In the genomic region with DNA sequence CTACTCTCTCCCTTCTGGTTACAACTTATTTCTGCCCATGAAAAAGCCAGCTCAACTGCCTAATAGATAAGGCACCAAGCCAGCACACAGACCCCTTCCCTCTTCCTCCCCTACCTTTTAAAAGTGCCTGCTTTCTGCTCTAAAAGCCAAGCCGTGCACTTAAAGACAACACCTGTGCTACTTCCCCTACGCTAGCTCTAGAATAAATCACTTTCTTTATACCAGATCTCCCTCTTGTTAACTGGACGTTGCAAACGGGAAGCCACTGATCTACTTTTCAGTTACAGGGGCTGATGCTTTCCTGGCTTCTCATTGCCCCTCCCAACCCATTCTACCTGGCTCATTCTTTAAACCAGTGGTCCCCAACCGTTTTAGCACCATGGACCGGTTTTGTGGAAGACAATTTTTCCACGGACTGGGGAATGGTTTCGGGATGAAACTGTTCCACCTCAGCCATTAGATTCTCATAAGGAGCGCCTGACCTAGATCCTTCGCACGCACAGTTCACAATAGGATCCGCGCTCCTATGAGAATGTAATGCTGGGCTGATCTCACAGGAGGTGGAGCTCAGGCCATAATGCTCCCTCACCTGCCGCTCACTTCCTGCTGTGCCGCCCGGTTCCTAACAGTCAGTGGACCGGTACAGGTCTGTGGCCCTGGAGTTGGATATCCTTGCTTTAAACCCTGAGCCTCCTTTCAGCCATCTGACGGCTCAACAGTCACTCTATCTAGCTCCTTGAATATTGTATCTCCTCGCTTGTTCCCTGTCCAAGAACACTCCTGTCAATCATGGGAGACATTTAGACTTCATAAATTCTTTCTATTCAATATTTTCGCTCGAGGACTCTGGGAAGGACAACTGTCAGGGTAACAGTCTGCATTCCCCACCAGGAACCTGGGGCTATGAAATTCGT, we compare ENCODE assay signal across 7 cellular contexts. TPM values are rescaled to one million over a fixed set of nuclear protein-coding genes. Genes with fewer than 3 reads are reported as not detected.
DNase-seq lines count a peak whose midpoint lies in the region; ATAC-seq lines count a peak whose summit lies in the region.

No MANE protein-coding gene starts in this region.

- H3K27me3 Mint-ChIP-seq in activated naive CD8-positive, alpha-beta T cell treated with anti-CD3 and anti-CD28 coated beads, Interleukin-2, amount 50 U/mL, for 24 hours: peaks cover 5% of the 10 kb centered on the region

- H3K4me1 ChIP-seq in right cardiac atrium (ENCODE audit: control insufficient read depth, insufficient read depth, low read length) (peaks cover 7% of the 10 kb centered on the region), rectal smooth muscle tissue (ENCODE audit: control insufficient read depth, insufficient read depth, low read length) (peaks cover 6% of the 10 kb centered on the region)

- peak; percentile 17 for ATAC-seq in GM21576 (IDR thresholded peaks at IDR 0.05; ENCODE audit: unreplicated experiment)
- ATAC-seq in activated naive CD8-positive, alpha-beta T cell treated with anti-CD3 and anti-CD28 coated beads, Interleukin-2, amount 50 U/mL, for 24 hours: peak; percentile 65
- ATAC-seq in right cardiac atrium: peak; percentile 20 to 31
- no peak for ATAC-seq in GM18517 (IDR thresholded peaks at IDR 0.05; ENCODE audit: unreplicated experiment)

- H3K4me1 Mint-ChIP-seq in activated naive CD8-positive, alpha-beta T cell treated with anti-CD3 and anti-CD28 coated beads, Interleukin-2, amount 50 U/mL, for 24 hours: peaks cover 22% of the 10 kb centered on the region

- peak overlapping the region; percentile 85 for H3K4me3 Mint-ChIP-seq in activated naive CD8-positive, alpha-beta T cell treated with anti-CD3 and anti-CD28 coated beads, Interleukin-2, amount 50 U/mL, for 24 hours

- H3K36me3 ChIP-seq in rectal smooth muscle tissue (ENCODE audit: control insufficient read depth, insufficient read depth, low read length): peaks cover 4% of the 10 kb centered on the region

- DNase-seq in NCI-H2227 (lab: John Stamatoyannopoulos, UW; ENCODE audit: unreplicated experiment) (peak; percentile 44), right cardiac atrium (no peak), SIG-M5 treated with dmso at 0.1 percent for 504 hours (lab: John Stamatoyannopoulos, UW; ENCODE audit: unreplicated experiment) (no peak)
- peak; percentile 7 for DNase-seq in activated naive CD8-positive, alpha-beta T cell treated with anti-CD3 and anti-CD28 coated beads, Interleukin-2, amount 50 U/mL, for 24 hours

- peak overlapping the region; percentile 72 for H3K27ac Mint-ChIP-seq in activated naive CD8-positive, alpha-beta T cell treated with anti-CD3 and anti-CD28 coated beads, Interleukin-2, amount 50 U/mL, for 24 hours

- H3K27me3 ChIP-seq in right cardiac atrium (ENCODE audit: control insufficient read depth, insufficient read depth) (no peaks in the 10 kb centered on the region), rectal smooth muscle tissue (ENCODE audit: control insufficient read depth, insufficient read depth, low read length) (no peaks in the 10 kb centered on the region)

- peak overlapping the region; percentile 99 for H3K4me3 ChIP-seq in right cardiac atrium (ENCODE audit: low read length)
- peak overlapping the region; percentile 78 for H3K4me3 ChIP-seq in rectal smooth muscle tissue (ENCODE audit: low read length)

- intact Hi-C loops in right cardiac atrium (cut with DNase I): no loop called here

- peaks cover 32% of the 10 kb centered on the region for H3K36me3 Mint-ChIP-seq in activated naive CD8-positive, alpha-beta T cell treated with anti-CD3 and anti-CD28 coated beads, Interleukin-2, amount 50 U/mL, for 24 hours (ENCODE audit: low read depth)

- no peaks in the 10 kb centered on the region for H3K9me3 ChIP-seq in right cardiac atrium (ENCODE audit: control insufficient read depth, low read length)

- peaks cover 55% of the 10 kb centered on the region for H3K9me3 Mint-ChIP-seq in activated naive CD8-positive, alpha-beta T cell treated with anti-CD3 and anti-CD28 coated beads, Interleukin-2, amount 50 U/mL, for 24 hours

- H3K9ac ChIP-seq in rectal smooth muscle tissue (ENCODE audit: low read length): peak overlapping the region; percentile 19

- 10% methylated on average over 22 of the region's 22 CpGs for WGBS in right cardiac atrium

- peak overlapping the region; percentile 76 for H3K27ac ChIP-seq in right cardiac atrium (ENCODE audit: low read length)
- H3K27ac ChIP-seq in rectal smooth muscle tissue (ENCODE audit: low read depth, low read length): peak overlapping the region; percentile 26

RNA-seq across cellular contexts. Expression of a gene that starts 0.8 kb away (rescaled TPM):
- 1 to 10 TPM; 3.2 to 5.9 (median 4.5) TPM for total RNA-seq in right cardiac atrium
- polyA plus RNA-seq in right cardiac atrium: 3.6 TPM

RNA-seq across cellular contexts. Expression of a gene that starts 21.0 kb away (rescaled TPM):
- 1 to 10 TPM; 2.0 to 2.7 (median 2.4) TPM for total RNA-seq in right cardiac atrium
- polyA plus RNA-seq in right cardiac atrium: 1.00 TPM

RNA-seq across cellular contexts. Expression of a gene that starts 25.8 kb away (rescaled TPM):
- total RNA-seq in right cardiac atrium: 1 to 10 TPM; 3.6 to 4.6 (median 4.0) TPM
- polyA plus RNA-seq in right cardiac atrium: 3.8 TPM

RNA-seq across cellular contexts. Expression of a gene that starts 43.2 kb away (rescaled TPM):
- 10 to 100 TPM; 14.9 to 17.0 (median 15.9) TPM for total RNA-seq in right cardiac atrium
- 10.1 TPM for polyA plus RNA-seq in right cardiac atrium

RNA-seq across cellular contexts. Expression of a gene that starts 48.2 kb away (rescaled TPM):
- 1 to 10 TPM; 3.4 to 4.2 (median 3.7) TPM for total RNA-seq in right cardiac atrium
- 1.9 TPM for polyA plus RNA-seq in right cardiac atrium

Comparison
In these comparisons a context has a peak if more than half of its experiments do, and no peak if none do; other contexts are left out.
1. DNase-seq: peak in NCI-H2227 (single experiment) and activated naive CD8-positive, alpha-beta T cell treated with anti-CD3 and anti-CD28 coated beads, Interleukin-2, amount 50 U/mL, for 24 hours (single experiment); none in right cardiac atrium (0 of 3) and SIG-M5 treated with dmso at 0.1 percent for 504 hours (single experiment).